Comparison of ENCODE assay signal across 12 cellular contexts in the genomic region with DNA sequence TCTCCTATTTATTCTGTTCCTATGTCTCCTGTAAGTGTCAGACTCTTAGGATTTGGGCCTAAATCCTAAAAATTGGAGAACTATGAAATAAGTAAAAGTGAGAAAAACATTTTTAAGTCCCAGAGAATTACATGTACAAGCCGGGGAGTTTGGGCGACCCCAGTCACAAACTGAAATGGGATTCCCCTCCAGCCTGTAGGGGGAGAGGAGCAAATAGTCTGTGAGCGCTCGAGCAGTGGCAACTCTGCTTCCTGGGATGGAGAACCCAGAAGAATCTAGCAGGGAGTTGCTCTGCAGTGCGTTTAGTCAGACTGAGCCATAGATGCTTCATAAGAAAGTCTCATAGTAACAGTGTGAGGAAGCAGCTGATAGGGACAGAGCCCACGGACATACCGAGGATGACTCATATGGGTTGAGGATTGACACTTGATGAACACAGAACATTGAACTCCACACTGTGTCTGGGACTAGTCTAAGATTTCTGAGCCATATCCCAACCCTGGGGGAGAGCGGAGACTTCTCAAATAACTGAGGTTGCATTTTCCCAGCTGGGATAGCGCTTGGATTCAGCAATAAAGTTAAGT.
DNase-seq lines count a peak whose midpoint lies in the region; ATAC-seq and TF ChIP-seq lines count a peak whose summit lies in the region.
"Had no signal": no experiment of that assay in that cellular context is flagged by ENCODE, and none has a peak within 500 bp of the region (broad histone marks: within the 10 kb centered on the region; RNA-seq: fewer than 3 reads in every experiment).

No MANE protein-coding gene starts in this region.

- H3K27me3 Mint-ChIP-seq in HFFc6 (ENCODE audit: insufficient read depth) = no peaks in the 10 kb centered on the region

- H3K36me3 Mint-ChIP-seq in HFFc6 (ENCODE audit: low read depth) = peaks cover 7% of the 10 kb centered on the region; the same call in 1 of the 2 replicates

- ATAC-seq in SK-N-SH treated with all-trans-retinoic acid at 6 μM for 48 hours (peak; percentile 78), HG03139 (IDR thresholded peaks at IDR 0.05; ENCODE audit: unreplicated experiment) (no peak)

- H3K9me3 Mint-ChIP-seq in HFFc6 = no peaks in the 10 kb centered on the region

- H3K4me3 Mint-ChIP-seq in HFFc6 = peak overlapping the region; percentile 69

- H3K4me1 Mint-ChIP-seq in HFFc6 (ENCODE audit: low read depth) = peaks cover 94% of the 10 kb centered on the region

- DNase-seq in A172 (ENCODE audit: low spot score) (peak; percentile 65), HFFc6 (peak; percentile 72), globus pallidus (ENCODE audit: low spot score) (peak; percentile 7), NCI-H748 treated with DMSO at 0.1 percent for 48 hours (lab: John Stamatoyannopoulos, UW) (no peak), NCI-H524 treated with DMSO at 0.1 percent for 48 hours (lab: John Stamatoyannopoulos, UW) (no peak)
- no peak for DNase-seq in activated CD4-positive, alpha-beta T cell treated with anti-CD3 and anti-CD28 coated beads, Interleukin-2, amount 50 U/mL, for 1 hour
- DNase-seq: Karpas-422, NCI-H82, occipital lobe, trophoblast cell had no signal

- peak overlapping the region; percentile 88 for H3K27ac Mint-ChIP-seq in HFFc6

- peak; percentile 58 for TF ChIP-seq CTCF in HFFc6 (IDR thresholded peaks at IDR 0.05)

TF ChIP-seq in SK-N-SH treated with all-trans-retinoic acid at 6 μM for 48 hours, 23 proteins besides CTCF, POLR2A, EP300 and RAD21:
- TF ChIP-seq PPARA (CRISPR knock-in tag; IDR thresholded peaks at IDR 0.05; ENCODE audit: borderline replicate concordance) = no peak

Comparison
In these comparisons a context has a peak if more than half of its experiments do, and no peak if none do; other contexts are left out.
1. DNase-seq: peak in A172 (single experiment), HFFc6 (single experiment) and globus pallidus (single experiment); none in NCI-H748 treated with DMSO at 0.1 percent for 48 hours (single experiment), activated CD4-positive, alpha-beta T cell treated with anti-CD3 and anti-CD28 coated beads, Interleukin-2, amount 50 U/mL, for 1 hour (single experiment) and NCI-H524 treated with DMSO at 0.1 percent for 48 hours (single experiment).